Comparison of ENCODE assay signal across 1 cellular context in the genomic region with DNA sequence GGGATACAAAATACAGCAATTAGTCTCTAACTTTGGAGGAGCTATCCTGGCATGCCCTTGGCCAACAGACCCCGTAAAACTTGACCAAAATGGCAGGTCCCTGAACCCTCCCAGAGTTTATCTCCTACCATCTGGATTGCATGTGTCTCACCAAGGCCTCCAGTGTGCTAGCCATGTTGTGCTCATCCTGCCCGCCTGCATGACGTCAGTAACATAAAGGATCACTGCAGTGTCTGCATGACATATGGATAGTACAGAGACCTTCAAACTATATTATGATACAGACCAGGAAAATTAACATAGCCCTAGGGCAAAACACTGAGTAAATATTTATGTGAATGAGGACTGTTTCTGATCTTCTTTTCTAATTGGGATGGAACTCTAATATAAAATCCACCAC.
A peak's percentile ranks its signal among the peaks of the same experiment; 100 is the strongest.
TF ChIP-seq lines count a peak whose summit lies in the region.

No MANE protein-coding gene starts in this region.

TF ChIP-seq in HepG2, 621 proteins besides CTCF, POLR2A, EP300 and RAD21 (continued from another document):
- TF ChIP-seq ZNF788 (CRISPR knock-in tag; IDR thresholded peaks at IDR 0.05; ENCODE audit: borderline replicate concordance) (no peak), CREB1 (IDR thresholded peaks at IDR 0.05) (peak; percentile 88), CREB1 (CRISPR knock-in tag; IDR thresholded peaks at IDR 0.05) (no peak), NR2F1 (CRISPR knock-in tag; IDR thresholded peaks at IDR 0.05) (no peak), NAIF1 (CRISPR knock-in tag; IDR thresholded peaks at IDR 0.05; ENCODE audit: borderline replicate concordance) (no peak), ZNF30 (CRISPR knock-in tag; IDR thresholded peaks at IDR 0.05) (no peak), ZSCAN20 (CRISPR knock-in tag; IDR thresholded peaks at IDR 0.05; ENCODE audit: borderline replicate concordance) (no peak), RBAK (CRISPR knock-in tag; IDR thresholded peaks at IDR 0.05) (no peak), NR2F6 (IDR thresholded peaks at IDR 0.05) (no peak), NR2F6 (CRISPR knock-in tag; IDR thresholded peaks at IDR 0.05) (no peak), TFE3 (CRISPR knock-in tag; IDR thresholded peaks at IDR 0.05) (no peak), ETV6 (CRISPR knock-in tag; conservative IDR thresholded peaks at IDR 0.05) (no peak), ATAD3A (CRISPR knock-in tag; IDR thresholded peaks at IDR 0.05) (no peak)
TF ChIP-seq in HepG2: peak in this region for 2.
